In genomic region chr3:185486371-185486770, GRCh38 we compare ENCODE assay signal across 33 cellular contexts. TPM values are rescaled to one million over a fixed set of nuclear protein-coding genes. Genes with fewer than 3 reads are reported as not detected.
A peak's percentile ranks its signal among the peaks of the same experiment; 100 is the strongest.
DNase-seq lines count a peak whose midpoint lies in the region; ATAC-seq and TF ChIP-seq lines count a peak whose summit lies in the region.
"Had no signal": no experiment of that assay in that cellular context is flagged by ENCODE, and none has a peak within 500 bp of the region (broad histone marks: within the 10 kb centered on the region; RNA-seq: fewer than 3 reads in every experiment).

No MANE protein-coding gene starts in this region.

- no peaks in the 10 kb centered on the region for H3F3A ChIP-seq in smooth muscle cell (ENCODE audit: low read depth)

- TF ChIP-seq CTCF in left lung (IDR thresholded peaks at IDR 0.05) (no peak), lower lobe of right lung (IDR thresholded peaks at IDR 0.05) (no peak), upper lobe of left lung (IDR thresholded peaks at IDR 0.05) (no peak), upper lobe of right lung (IDR thresholded peaks at IDR 0.05) (no peak), smooth muscle cell (IDR thresholded peaks at IDR 0.05; ENCODE audit: borderline replicate concordance, insufficient read depth, poor library complexity, severe bottlenecking) (no peak)

- no peak overlapping the region for H2AFZ ChIP-seq in smooth muscle cell (ENCODE audit: low read depth)

- H3K27me3 ChIP-seq in left lung: no peaks in the 10 kb centered on the region
- H3K27me3 ChIP-seq in lower lobe of right lung (ENCODE audit: low read depth): no peaks in the 10 kb centered on the region
- no peaks in the 10 kb centered on the region for H3K27me3 ChIP-seq in upper lobe of left lung
- H3K27me3 ChIP-seq in upper lobe of right lung: no peaks in the 10 kb centered on the region
- H3K27me3 ChIP-seq in smooth muscle cell (ENCODE audit: low read depth): no peaks in the 10 kb centered on the region
- H3K27me3 ChIP-seq: BE2C; BLaER1; BLaER1 treated with 17β-estradiol and CSF1 and Interleukin-3, amounts not matched to agents 10 nM and 100 nM had no signal

- H3K4me3 ChIP-seq in left lung (no peak overlapping the region), lower lobe of right lung (no peak overlapping the region), upper lobe of left lung (no peak overlapping the region), upper lobe of right lung (no peak overlapping the region), smooth muscle cell (no peak overlapping the region)
- H3K4me3 ChIP-seq: A549; BLaER1; BLaER1 treated with 17β-estradiol and CSF1 and Interleukin-3, amounts not matched to agents 10 nM and 100 nM had no signal

- H3K4me2 ChIP-seq in smooth muscle cell: no peak overlapping the region
- H3K4me2 ChIP-seq: A549; BLaER1; BLaER1 treated with 17β-estradiol and CSF1 and Interleukin-3, amounts not matched to agents 10 nM and 100 nM had no signal

- H3K27ac ChIP-seq in left lung: no peak overlapping the region
- no peak overlapping the region for H3K27ac ChIP-seq in lower lobe of right lung
- no peak overlapping the region for H3K27ac ChIP-seq in upper lobe of left lung
- H3K27ac ChIP-seq in upper lobe of right lung: no peak overlapping the region
- H3K27ac ChIP-seq in smooth muscle cell (ENCODE audit: low read depth): no peak overlapping the region
- H3K27ac ChIP-seq: 22Rv1; A549; BLaER1; BLaER1 treated with 17β-estradiol and CSF1 and Interleukin-3, amounts not matched to agents 10 nM and 100 nM; C4-2B had no signal

- TF ChIP-seq POLR2A in upper lobe of left lung (IDR thresholded peaks at IDR 0.05): no peak

- intact Hi-C loops in left lung (cut with DNase I): no loop called here
- intact Hi-C loops in lower lobe of right lung (cut with DNase I): no loop called here
- intact Hi-C loops in upper lobe of right lung (cut with DNase I): no loop called here

- H3K9me3 ChIP-seq in left lung (no peaks in the 10 kb centered on the region), lower lobe of right lung (no peaks in the 10 kb centered on the region), upper lobe of left lung (no peaks in the 10 kb centered on the region), upper lobe of right lung (no peaks in the 10 kb centered on the region), smooth muscle cell (replicated peaks; ENCODE audit: low read depth) (no peaks in the 10 kb centered on the region)
- H3K9me3 ChIP-seq: A549, BE2C, Caco-2 had no signal

- H3K36me3 ChIP-seq in left lung (peaks cover 0 to 69% of the 10 kb centered on the region in 2 donors), lower lobe of right lung (peaks cover 59% of the 10 kb centered on the region), upper lobe of left lung (peaks cover 3 to 59% (median 22%) of the 10 kb centered on the region in 4 donors), upper lobe of right lung (peaks cover 35% of the 10 kb centered on the region), smooth muscle cell (ENCODE audit: low read depth) (no peaks in the 10 kb centered on the region)

- no peaks in the 10 kb centered on the region for H4K20me1 ChIP-seq in smooth muscle cell (ENCODE audit: low read depth)
- H4K20me1 ChIP-seq: BLaER1 had no signal

- no peak overlapping the region for H3K9ac ChIP-seq in smooth muscle cell (ENCODE audit: low read depth)
- H3K9ac ChIP-seq: BLaER1; BLaER1 treated with 17β-estradiol and CSF1 and Interleukin-3, amounts not matched to agents 10 nM and 100 nM had no signal

- peak; percentile 20 to 92 (median 42) for TF ChIP-seq EP300 in upper lobe of left lung (IDR thresholded peaks at IDR 0.05)

- ATAC-seq in left lung (peak; percentile 67), lower lobe of right lung (peak; percentile 55 to 68), upper lobe of left lung (ENCODE audit: low FRiP score in 2 of 2) (no peak), upper lobe of right lung (peak; percentile 65), GM19397 (IDR thresholded peaks at IDR 0.05; ENCODE audit: unreplicated experiment) (no peak)
- ATAC-seq: A549; CD8-positive, alpha-beta T cell had no signal

- H3K79me2 ChIP-seq in smooth muscle cell (ENCODE audit: low read depth): no peaks in the 10 kb centered on the region

- DNase-seq in left lung (no peak), lower lobe of right lung (no peak), upper lobe of left lung (peak in 1 of 2 donors; percentile 31), upper lobe of right lung (no peak), NAMALWA (ENCODE audit: low spot score) (no peak), smooth muscle cell (lab: John Stamatoyannopoulos, UW; ENCODE audit: unreplicated experiment) (no peak), NCI-H2107 (lab: John Stamatoyannopoulos, UW) (no peak)
- DNase-seq: 8988T; ACHN; AML-193; BE2C; C1 segment of cervical spinal cord; Caco-2; Calu3; CD4-positive, alpha-beta memory T cell; CD4-positive, alpha-beta T cell; CD4-positive, CD25-positive, alpha-beta regulatory T cell; CD8-positive, alpha-beta memory T cell; CD8-positive, alpha-beta T cell; COR-L47; DMS 273 treated with DMSO at 0.1 percent for 48 hours; DMS153; DMS53; DMS79; DMS79 treated with DMSO at 0.1 percent for 48 hours; DND-41; EL had no signal

- H3K4me1 ChIP-seq in left lung (no peaks in the 10 kb centered on the region), lower lobe of right lung (no peaks in the 10 kb centered on the region), upper lobe of left lung (peaks cover 0 to 17% (median 0%) of the 10 kb centered on the region in 4 donors), upper lobe of right lung (no peaks in the 10 kb centered on the region), smooth muscle cell (ENCODE audit: low read depth) (no peaks in the 10 kb centered on the region)
- H3K4me1 ChIP-seq: A549, BLaER1 had no signal

- 79 to 84% methylated on average over 5 of the region's 5 CpGs for WGBS in upper lobe of left lung, 2 donors
- 99% methylated on average over 5 of the region's 5 CpGs for WGBS in smooth muscle cell (ENCODE audit: low lambda C conversion rate)

RNA-seq across cellular contexts. Expression of gene TMEM41A, which starts 12.5 kb away (rescaled TPM):
- total RNA-seq in left lung: 10 to 100 TPM; 26.3 to 28.4 TPM
- total RNA-seq in lower lobe of right lung: 24.0 TPM
- 10 to 100 TPM; 14.8 to 38.5 (median 24.5) TPM for total RNA-seq in upper lobe of left lung
- 31.6 TPM for total RNA-seq in upper lobe of right lung
- 11.2 and 19.7 TPM in 2 replicates for total RNA-seq in smooth muscle cell
- 21.3 and 30.1 TPM in 2 replicates for polyA plus RNA-seq in smooth muscle cell

Comparison
In these comparisons a context has a peak if more than half of its experiments do, and no peak if none do; other contexts are left out.
1. ATAC-seq: peak in left lung (single experiment), lower lobe of right lung (2 of 2) and upper lobe of right lung (single experiment); none in upper lobe of left lung (0 of 2) and GM19397 (single experiment).